1 cellular context compared by ENCODE assay signal in genomic region chr17:50689956-50690886, GRCh38.
TF ChIP-seq lines count a peak whose summit lies in the region.

No MANE protein-coding gene starts in this region.

TF ChIP-seq in GM23338, 12 proteins besides CTCF, POLR2A, EP300 and RAD21 (continued from another document):
- TF ChIP-seq, protein P1, sequence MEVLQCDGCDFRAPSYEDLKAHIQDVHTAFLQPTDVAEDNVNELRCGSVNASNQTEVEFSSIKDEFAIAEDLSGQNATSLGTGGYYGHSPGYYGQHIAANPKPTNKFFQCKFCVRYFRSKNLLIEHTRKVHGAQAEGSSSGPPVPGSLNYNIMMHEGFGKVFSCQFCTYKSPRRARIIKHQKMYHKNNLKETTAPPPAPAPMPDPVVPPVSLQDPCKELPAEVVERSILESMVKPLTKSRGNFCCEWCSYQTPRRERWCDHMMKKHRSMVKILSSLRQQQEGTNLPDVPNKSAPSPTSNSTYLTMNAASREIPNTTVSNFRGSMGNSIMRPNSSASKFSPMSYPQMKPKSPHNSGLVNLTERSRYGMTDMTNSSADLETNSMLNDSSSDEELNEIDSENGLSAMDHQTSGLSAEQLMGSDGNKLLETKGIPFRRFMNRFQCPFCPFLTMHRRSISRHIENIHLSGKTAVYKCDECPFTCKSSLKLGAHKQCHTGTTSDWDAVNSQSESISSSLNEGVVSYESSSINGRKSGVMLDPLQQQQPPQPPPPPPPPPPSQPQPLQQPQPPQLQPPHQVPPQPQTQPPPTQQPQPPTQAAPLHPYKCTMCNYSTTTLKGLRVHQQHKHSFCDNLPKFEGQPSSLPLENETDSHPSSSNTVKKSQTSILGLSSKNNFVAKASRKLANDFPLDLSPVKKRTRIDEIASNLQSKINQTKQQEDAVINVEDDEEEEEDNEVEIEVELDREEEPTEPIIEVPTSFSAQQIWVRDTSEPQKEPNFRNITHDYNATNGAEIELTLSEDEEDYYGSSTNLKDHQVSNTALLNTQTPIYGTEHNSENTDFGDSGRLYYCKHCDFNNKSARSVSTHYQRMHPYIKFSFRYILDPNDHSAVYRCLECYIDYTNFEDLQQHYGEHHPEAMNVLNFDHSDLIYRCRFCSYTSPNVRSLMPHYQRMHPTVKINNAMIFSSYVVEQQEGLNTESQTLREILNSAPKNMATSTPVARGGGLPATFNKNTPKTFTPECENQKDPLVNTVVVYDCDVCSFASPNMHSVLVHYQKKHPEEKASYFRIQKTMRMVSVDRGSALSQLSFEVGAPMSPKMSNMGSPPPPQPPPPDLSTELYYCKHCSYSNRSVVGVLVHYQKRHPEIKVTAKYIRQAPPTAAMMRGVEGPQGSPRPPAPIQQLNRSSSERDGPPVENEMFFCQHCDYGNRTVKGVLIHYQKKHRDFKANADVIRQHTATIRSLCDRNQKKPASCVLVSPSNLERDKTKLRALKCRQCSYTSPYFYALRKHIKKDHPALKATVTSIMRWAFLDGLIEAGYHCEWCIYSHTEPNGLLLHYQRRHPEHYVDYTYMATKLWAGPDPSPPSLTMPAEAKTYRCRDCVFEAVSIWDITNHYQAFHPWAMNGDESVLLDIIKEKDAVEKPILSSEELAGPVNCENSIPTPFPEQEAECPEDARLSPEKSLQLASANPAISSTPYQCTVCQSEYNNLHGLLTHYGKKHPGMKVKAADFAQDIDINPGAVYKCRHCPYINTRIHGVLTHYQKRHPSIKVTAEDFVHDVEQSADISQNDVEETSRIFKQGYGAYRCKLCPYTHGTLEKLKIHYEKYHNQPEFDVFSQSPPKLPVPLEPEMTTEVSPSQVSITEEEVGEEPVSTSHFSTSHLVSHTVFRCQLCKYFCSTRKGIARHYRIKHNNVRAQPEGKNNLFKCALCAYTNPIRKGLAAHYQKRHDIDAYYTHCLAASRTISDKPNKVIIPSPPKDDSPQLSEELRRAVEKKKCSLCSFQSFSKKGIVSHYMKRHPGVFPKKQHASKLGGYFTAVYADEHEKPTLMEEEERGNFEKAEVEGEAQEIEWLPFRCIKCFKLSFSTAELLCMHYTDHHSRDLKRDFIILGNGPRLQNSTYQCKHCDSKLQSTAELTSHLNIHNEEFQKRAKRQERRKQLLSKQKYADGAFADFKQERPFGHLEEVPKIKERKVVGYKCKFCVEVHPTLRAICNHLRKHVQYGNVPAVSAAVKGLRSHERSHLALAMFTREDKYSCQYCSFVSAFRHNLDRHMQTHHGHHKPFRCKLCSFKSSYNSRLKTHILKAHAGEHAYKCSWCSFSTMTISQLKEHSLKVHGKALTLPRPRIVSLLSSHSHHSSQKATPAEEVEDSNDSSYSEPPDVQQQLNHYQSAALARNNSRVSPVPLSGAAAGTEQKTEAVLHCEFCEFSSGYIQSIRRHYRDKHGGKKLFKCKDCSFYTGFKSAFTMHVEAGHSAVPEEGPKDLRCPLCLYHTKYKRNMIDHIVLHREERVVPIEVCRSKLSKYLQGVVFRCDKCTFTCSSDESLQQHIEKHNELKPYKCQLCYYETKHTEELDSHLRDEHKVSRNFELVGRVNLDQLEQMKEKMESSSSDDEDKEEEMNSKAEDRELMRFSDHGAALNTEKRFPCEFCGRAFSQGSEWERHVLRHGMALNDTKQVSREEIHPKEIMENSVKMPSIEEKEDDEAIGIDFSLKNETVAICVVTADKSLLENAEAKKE (CRISPR knock-in tag; IDR thresholded peaks at IDR 0.05) = no peak
- no peak for TF ChIP-seq JUNB (IDR thresholded peaks at IDR 0.05; ENCODE audit: unreplicated experiment)
TF ChIP-seq in GM23338: peak in this region for 0.
